Comparison of ENCODE assay signal across 16 cellular contexts in the genomic region with DNA sequence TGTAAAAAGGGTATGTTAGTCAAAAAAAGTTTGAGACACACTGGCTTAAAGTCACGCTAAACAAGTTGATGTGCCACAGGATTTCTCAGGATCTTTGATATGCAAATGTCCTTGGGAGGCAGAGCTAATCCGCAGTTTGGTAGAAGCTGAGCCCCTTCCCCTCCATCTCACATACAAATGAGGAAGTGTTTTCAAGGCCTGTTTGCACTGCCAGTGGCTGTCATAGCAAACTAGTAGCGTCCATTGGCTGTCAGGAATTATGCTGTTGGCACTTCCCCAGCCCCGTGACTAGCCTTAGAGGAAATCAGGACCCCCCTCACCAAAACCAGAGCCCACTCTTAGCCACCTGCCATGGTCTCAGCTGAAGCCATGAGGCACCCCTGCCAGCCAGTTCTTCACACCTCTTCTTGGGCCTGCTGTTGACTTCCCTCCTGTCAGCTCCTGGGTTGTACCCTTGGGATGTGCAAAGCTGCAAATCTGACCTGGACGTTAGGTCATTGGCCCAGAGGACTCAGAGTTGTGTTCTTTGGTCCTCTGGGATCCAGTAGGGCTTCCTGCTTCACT.
DNase-seq lines count a peak whose midpoint lies in the region; ATAC-seq, FAIRE-seq and TF ChIP-seq lines count a peak whose summit lies in the region.
"Had no signal": no experiment of that assay in that cellular context is flagged by ENCODE, and none has a peak within 500 bp of the region (broad histone marks: within the 10 kb centered on the region; RNA-seq: fewer than 3 reads in every experiment).

No MANE protein-coding gene starts in this region.

- peaks cover 0 to 3% (median 0%) of the 10 kb centered on the region in 3 donors for H3K27me3 Mint-ChIP-seq in CD14-positive monocyte (ENCODE audit: low read depth in 3 of 3)

- no peak overlapping the region for H3K4me2 ChIP-seq in GM12878 (ENCODE audit: control insufficient read depth, insufficient read depth)
- H3K4me2 ChIP-seq: SK-N-SH had no signal

- no TSS peak for BruUV-seq in GM12878 (replicated peaks; lab: Mats Ljungman, UMichigan)

- no peaks in the 10 kb centered on the region for H4K20me1 ChIP-seq in GM12878 (ENCODE audit: control insufficient read depth, insufficient read depth)

- SMC1A ChIA-PET in GM12878 (lab: Charles Lee; ENCODE audit: uncharacterized antibody, unreplicated experiment): no interaction called here

- TF ChIP-seq CTCF in CD14-positive monocyte (IDR thresholded peaks at IDR 0.05): no peak
- TF ChIP-seq CTCF in GM12878 (IDR thresholded peaks at IDR 0.05 in 2 of 3, conservative IDR thresholded peaks at IDR 0.05 in 1 of 3; ENCODE audit: control insufficient read depth in 2 of 3, extremely low read depth in 1 of 3, insufficient read depth in 1 of 3, low read depth in 3 of 3, low read length in 3 of 3): no peak

- H3K9me3 ChIP-seq in GM12878 (replicated peaks; ENCODE audit: control insufficient read depth, insufficient read depth, low read length) (peaks cover 3% of the 10 kb centered on the region; the same call in 2 of the 3 replicates), muscle layer of colon (ENCODE audit: low read length) (no peaks in the 10 kb centered on the region)
- H3K9me3 ChIP-seq: testis had no signal

- H3K4me3 ChIP-seq in GM12878 (no peak overlapping the region), muscle layer of colon (ENCODE audit: low read depth in 1 of 2, low read length in 2 of 2) (no peak overlapping the region)
- H3K4me3 ChIP-seq: testis had no signal

- no peak for TF ChIP-seq RAD21 in GM12878 (IDR thresholded peaks at IDR 0.05; ENCODE audit: insufficient read depth, low read depth, low read length)

- ATAC-seq in GM12878 (no peak), GM18868 (IDR thresholded peaks at IDR 0.05; ENCODE audit: unreplicated experiment) (no peak), HG02973 (IDR thresholded peaks at IDR 0.05; ENCODE audit: unreplicated experiment) (no peak)
- no peak for ATAC-seq in stimulated activated effector memory CD8-positive, alpha-beta T cell treated with anti-CD3 and anti-CD28 coated beads, Interleukin-12 subunit alpha, Interleukin-12 subunit beta, amount 100 ng/mL, for 72 hours

- H3K4me1 ChIP-seq in GM12878 (ENCODE audit: control insufficient read depth, insufficient read depth, low read length) (peaks cover 3% of the 10 kb centered on the region; the same call in 1 of the 2 replicates), muscle layer of colon (ENCODE audit: insufficient read depth, low read length) (peaks cover 62% of the 10 kb centered on the region)
- H3K4me1 ChIP-seq: testis had no signal

- intact Hi-C loops in CD14-positive monocyte (cut with micrococcal nuclease) (no loop called here), GM12878 (cut with micrococcal nuclease; ENCODE audit: unreplicated experiment) (no loop called here)

- in situ Hi-C loops in GM12878 (cut with MboI): no loop called here

- TF ChIP-seq EP300 in GM12878 (IDR thresholded peaks at IDR 0.05; ENCODE audit: borderline replicate concordance in 1 of 2, control insufficient read depth in 1 of 2, low read depth in 2 of 2, low read length in 2 of 2): no peak

- RAD21 ChIA-PET in GM12878 (lab: Charles Lee; ENCODE audit: unreplicated experiment): no interaction called here

- POLR2A ChIA-PET in GM12878 (lab: Charles Lee): no interaction called here

- no peak overlapping the region for H3K4me3 Mint-ChIP-seq in CD14-positive monocyte
- no peak overlapping the region for H3K4me3 Mint-ChIP-seq in stimulated activated effector memory CD8-positive, alpha-beta T cell treated with anti-CD3 and anti-CD28 coated beads, Interleukin-12 subunit alpha, Interleukin-12 subunit beta, amount 100 ng/mL, for 72 hours
- H3K4me3 Mint-ChIP-seq: CD8-positive, alpha-beta memory T cell had no signal

- peaks cover 0 to 12% (median 5%) of the 10 kb centered on the region in 7 donors for H3K9me3 Mint-ChIP-seq in CD14-positive monocyte
- no peaks in the 10 kb centered on the region for H3K9me3 Mint-ChIP-seq in stimulated activated effector memory CD8-positive, alpha-beta T cell treated with anti-CD3 and anti-CD28 coated beads, Interleukin-12 subunit alpha, Interleukin-12 subunit beta, amount 100 ng/mL, for 72 hours
- H3K9me3 Mint-ChIP-seq: CD8-positive, alpha-beta memory T cell had no signal

- DNase-seq in CD14-positive monocyte (ENCODE audit: low spot score) (no peak), Kasumi-1 (lab: John Stamatoyannopoulos, UW) (peak; percentile 22 to 38), GM12878 (ENCODE audit: low read depth, low spot score) (no peak), DMS153 treated with DMSO at 0.1 percent for 48 hours (lab: John Stamatoyannopoulos, UW; ENCODE audit: unreplicated experiment) (no peak)
- DNase-seq in stimulated activated effector memory CD8-positive, alpha-beta T cell treated with anti-CD3 and anti-CD28 coated beads, Interleukin-12 subunit alpha, Interleukin-12 subunit beta, amount 100 ng/mL, for 72 hours (ENCODE audit: low spot score in 2 of 2): no peak
- DNase-seq: activated CD4-positive, alpha-beta T cell treated with anti-CD3 and anti-CD28 coated beads for 4 hours; amygdala; CD8-positive, alpha-beta memory T cell; head of caudate nucleus; SK-N-SH; stimulated activated CD4-positive, alpha-beta T cell treated with anti-CD3 and anti-CD28 coated beads, Interleukin-12 subunit alpha, Interleukin-12 subunit beta, amount 100 ng/mL, for 4 hours; testis had no signal

- no peak overlapping the region; the same call in 1 of the 2 replicates for H2AFZ ChIP-seq in GM12878 (ENCODE audit: control insufficient read depth, low read depth, low read length)

- 26% methylated on average over 5 of the region's 5 CpGs for WGBS in GM12878 (ENCODE audit: insufficient coverage, insufficient replicate concordance, low lambda C conversion rate, missing lambda C conversion rate)

- no peak for TF ChIP-seq POLR2A in GM12878 (IDR thresholded peaks at IDR 0.05; ENCODE audit: low read depth, low read length)

- CTCF ChIA-PET in GM12878 (lab: Yijun Ruan, JAX): interaction anchor here (1.3 kb wide), 1 partner anchor 14 kb away, joined by 3 read pairs; no protein-coding TSS in a partner anchor

- H3K9ac ChIP-seq in GM12878 (ENCODE audit: control insufficient read depth, insufficient read depth, low read length) (no peak overlapping the region), muscle layer of colon (ENCODE audit: low read length) (no peak overlapping the region)
- H3K9ac ChIP-seq: SK-N-SH had no signal

- no peak overlapping the region for H3K27ac ChIP-seq in GM12878 (ENCODE audit: control insufficient read depth, insufficient read depth)
- H3K27ac ChIP-seq in muscle layer of colon (ENCODE audit: low read depth, low read length): peak overlapping the region; percentile 17
- H3K27ac ChIP-seq: testis had no signal

- FAIRE-seq in GM12878 (lab: Jason Lieb, UNC): no peak
- FAIRE-seq: keratinocyte had no signal

- H3K4me1 Mint-ChIP-seq in CD14-positive monocyte: peaks cover 38% of the 10 kb centered on the region
- no peaks in the 10 kb centered on the region for H3K4me1 Mint-ChIP-seq in stimulated activated effector memory CD8-positive, alpha-beta T cell treated with anti-CD3 and anti-CD28 coated beads, Interleukin-12 subunit alpha, Interleukin-12 subunit beta, amount 100 ng/mL, for 72 hours
- H3K4me1 Mint-ChIP-seq: CD8-positive, alpha-beta memory T cell had no signal

- peak overlapping the region in 6 of 7 donors; percentile 23 to 79 (median 51) for H3K27ac Mint-ChIP-seq in CD14-positive monocyte
- no peak overlapping the region for H3K27ac Mint-ChIP-seq in stimulated activated effector memory CD8-positive, alpha-beta T cell treated with anti-CD3 and anti-CD28 coated beads, Interleukin-12 subunit alpha, Interleukin-12 subunit beta, amount 100 ng/mL, for 72 hours
- H3K27ac Mint-ChIP-seq: CD8-positive, alpha-beta memory T cell had no signal

- no peaks in the 10 kb centered on the region for H3K36me3 ChIP-seq in GM12878 (ENCODE audit: control insufficient read depth in 2 of 2, insufficient read depth in 2 of 2, low read length in 1 of 2)
- H3K36me3 ChIP-seq in muscle layer of colon (ENCODE audit: insufficient read depth, low read length): no peaks in the 10 kb centered on the region

- H3K36me3 Mint-ChIP-seq in CD14-positive monocyte: peaks cover 0 to 3% of the 10 kb centered on the region in 2 donors
- no peaks in the 10 kb centered on the region for H3K36me3 Mint-ChIP-seq in stimulated activated effector memory CD8-positive, alpha-beta T cell treated with anti-CD3 and anti-CD28 coated beads, Interleukin-12 subunit alpha, Interleukin-12 subunit beta, amount 100 ng/mL, for 72 hours
- H3K36me3 Mint-ChIP-seq: CD8-positive, alpha-beta memory T cell had no signal

- H3K27me3 ChIP-seq in GM12878 (replicated peaks in 1 of 2; ENCODE audit: control insufficient read depth in 2 of 2, insufficient read depth in 2 of 2, low read length in 1 of 2) (no peaks in the 10 kb centered on the region), muscle layer of colon (ENCODE audit: control insufficient read depth in 1 of 2, insufficient read depth in 2 of 2, low read length in 2 of 2) (no peaks in the 10 kb centered on the region)
- H3K27me3 ChIP-seq: testis had no signal

- no peaks in the 10 kb centered on the region for H3K79me2 ChIP-seq in GM12878 (ENCODE audit: control insufficient read depth, insufficient read depth, low read length)

TF ChIP-seq in GM12878, 131 proteins besides CTCF, POLR2A, EP300 and RAD21:
- peak; percentile 80 for TF ChIP-seq SPI1 (IDR thresholded peaks at IDR 0.05; ENCODE audit: borderline replicate concordance, insufficient read depth, low read depth, low read length)
- no peak for TF ChIP-seq KDM1A (IDR thresholded peaks at IDR 0.05; ENCODE audit: borderline replicate concordance)

Comparison
In these comparisons a context has a peak if more than half of its experiments do, and no peak if none do; other contexts are left out.
1. DNase-seq: peak in Kasumi-1 (2 of 2); none in CD14-positive monocyte (single experiment), GM12878 (single experiment), stimulated activated effector memory CD8-positive, alpha-beta T cell treated with anti-CD3 and anti-CD28 coated beads, Interleukin-12 subunit alpha, Interleukin-12 subunit beta, amount 100 ng/mL, for 72 hours (0 of 2) and DMS153 treated with DMSO at 0.1 percent for 48 hours (single experiment).